Comparison of ENCODE assay signal across 3 cellular contexts in genomic region chr12:42336286-42336685, GRCh38.
"Had no signal": no experiment of that assay in that cellular context is flagged by ENCODE, and none has a peak within 500 bp of the region (broad histone marks: within the 10 kb centered on the region; RNA-seq: fewer than 3 reads in every experiment).

No MANE protein-coding gene starts in this region.

- DNase-seq: GDM1, GF-D8 had no signal

- H3K4me3 ChIP-seq: GM12878 had no signal

- ATAC-seq: GM12878 had no signal
